ENCODE assay signal across 14 cellular contexts in genomic region chr14:102418853-102419240, GRCh38.
"Had no signal": no experiment of that assay in that cellular context is flagged by ENCODE, and none has a peak within 500 bp of the region (broad histone marks: within the 10 kb centered on the region; RNA-seq: fewer than 3 reads in every experiment).

No MANE protein-coding gene starts in this region.

- H3K27ac ChIP-seq: adrenal gland, body of pancreas, heart right ventricle, neutrophil had no signal

- H3K9me3 Mint-ChIP-seq: activated CD4-positive, alpha-beta memory T cell treated with anti-CD3 and anti-CD28 coated beads, Interleukin-2, amount 10 ng/mL, durations not matched to agents 7 days and 5 days; activated T-helper 1 cell treated with anti-CD3 and anti-CD28 coated beads, Interleukin-12 subunit alpha, Interleukin-12 subunit beta, Interleukin-2, Interleukin-4 antibody, amounts not matched to agents 30 ng/mL and 10 ng/mL and 1 ng/mL, durations not matched to agents 14 hours and 24 hours and 36 hours; T-helper 2 cell treated with Interferon-gamma antibody and Interleukin-4, amounts not matched to agents 5 μg/mL and 100 μg/mL, for 36 hours had no signal

- H3K27me3 Mint-ChIP-seq: activated CD4-positive, alpha-beta memory T cell treated with anti-CD3 and anti-CD28 coated beads, Interleukin-2, amount 10 ng/mL, durations not matched to agents 7 days and 5 days; progenitor cell of endocrine pancreas had no signal

- H3K27ac Mint-ChIP-seq: activated CD4-positive, alpha-beta memory T cell treated with anti-CD3 and anti-CD28 coated beads, Interleukin-2, amount 10 ng/mL, durations not matched to agents 7 days and 5 days; activated T-helper 1 cell treated with anti-CD3 and anti-CD28 coated beads, Interleukin-12 subunit alpha, Interleukin-12 subunit beta, Interleukin-2, Interleukin-4 antibody, amounts not matched to agents 30 ng/mL and 10 ng/mL and 1 ng/mL, durations not matched to agents 14 hours and 24 hours and 36 hours; progenitor cell of endocrine pancreas; T-helper 2 cell treated with Interferon-gamma antibody and Interleukin-4, amounts not matched to agents 5 μg/mL and 100 μg/mL, for 36 hours had no signal

- H3K9me3 ChIP-seq: adrenal gland, body of pancreas, heart right ventricle, neutrophil had no signal

- ATAC-seq: body of pancreas had no signal

- DNase-seq: activated CD4-positive, alpha-beta memory T cell treated with anti-CD3 and anti-CD28 coated beads, Interleukin-2, amount 10 ng/mL, durations not matched to agents 7 days and 5 days; activated CD4-positive, CD25-positive, alpha-beta regulatory T cell treated with anti-CD3 and anti-CD28 coated beads, Interleukin-2, amount 50 U/mL, for 72 hours; activated CD8-positive, alpha-beta memory T cell treated with anti-CD3 and anti-CD28 coated beads, Interleukin-2, amount 50 U/mL, for 4 hours; activated naive CD4-positive, alpha-beta T cell treated with Interleukin-2 at 50 U/mL for 16 hours; body of pancreas; foreskin melanocyte; heart right ventricle; right cardiac atrium had no signal

- H3K27me3 ChIP-seq: adrenal gland, body of pancreas, heart right ventricle, neutrophil had no signal

- H3K4me3 Mint-ChIP-seq: activated CD4-positive, alpha-beta memory T cell treated with anti-CD3 and anti-CD28 coated beads, Interleukin-2, amount 10 ng/mL, durations not matched to agents 7 days and 5 days; activated T-helper 1 cell treated with anti-CD3 and anti-CD28 coated beads, Interleukin-12 subunit alpha, Interleukin-12 subunit beta, Interleukin-2, Interleukin-4 antibody, amounts not matched to agents 30 ng/mL and 10 ng/mL and 1 ng/mL, durations not matched to agents 14 hours and 24 hours and 36 hours; T-helper 2 cell treated with Interferon-gamma antibody and Interleukin-4, amounts not matched to agents 5 μg/mL and 100 μg/mL, for 36 hours had no signal

- H3K4me1 ChIP-seq: adrenal gland, body of pancreas, heart right ventricle had no signal

- H3K4me1 Mint-ChIP-seq: activated CD4-positive, alpha-beta memory T cell treated with anti-CD3 and anti-CD28 coated beads, Interleukin-2, amount 10 ng/mL, durations not matched to agents 7 days and 5 days had no signal

- H3K4me3 ChIP-seq: adrenal gland, body of pancreas, heart right ventricle, smooth muscle cell had no signal
